In genomic region chr3:43995078-43995928, GRCh38 we compare ENCODE assay signal across 8 cellular contexts.
DNase-seq lines count a peak whose midpoint lies in the region; ATAC-seq and TF ChIP-seq lines count a peak whose summit lies in the region.

No MANE protein-coding gene starts in this region.

- H3K36me3 ChIP-seq in KMS-11 (ENCODE audit: insufficient read depth) (no peaks in the 10 kb centered on the region), iPS DF 6.9 (ENCODE audit: control insufficient read depth, insufficient read depth, low read length) (no peaks in the 10 kb centered on the region)

- WGBS in iPS DF 6.9 (ENCODE audit: insufficient coverage, insufficient read length) = no CpG with 5 or more reads among the region's 90 CpGs

- TF ChIP-seq CTCF in KMS-11 (conservative IDR thresholded peaks at IDR 0.05; ENCODE audit: low read depth, low read length) = no peak

- peak overlapping the region; percentile 92 for H3K4me2 ChIP-seq in KMS-11

- peak overlapping the region; percentile 75 for H2AFZ ChIP-seq in KMS-11 (ENCODE audit: low read depth)

- peak overlapping the region; percentile 84 for H3K27ac Mint-ChIP-seq in stimulated activated naive B cell treated with anti-CD40 and anti-IgM and Interleukin-4, amounts not matched to agents 10 μg/mL and 1 μg/mL and 100 μg/mL, for 72 hours

- peaks cover 34% of the 10 kb centered on the region for H3K4me1 Mint-ChIP-seq in activated T-cell treated with anti-CD3 and anti-CD28 coated beads, Interleukin-2, amount 50 U/mL, for 4 hours (ENCODE audit: low read depth)
- peaks cover 40 to 51% of the 10 kb centered on the region in 2 donors for H3K4me1 Mint-ChIP-seq in stimulated activated naive B cell treated with anti-CD40 and anti-IgM and Interleukin-4, amounts not matched to agents 10 μg/mL and 1 μg/mL and 100 μg/mL, for 72 hours

- H3K27me3 Mint-ChIP-seq in activated T-cell treated with anti-CD3 and anti-CD28 coated beads, Interleukin-2, amount 50 U/mL, for 4 hours (ENCODE audit: low read depth) = peaks cover 81% of the 10 kb centered on the region
- H3K27me3 Mint-ChIP-seq in stimulated activated naive B cell treated with anti-CD40 and anti-IgM and Interleukin-4, amounts not matched to agents 10 μg/mL and 1 μg/mL and 100 μg/mL, for 72 hours = peaks cover 72 to 94% of the 10 kb centered on the region in 2 donors

- H3K4me1 ChIP-seq in KMS-11 (ENCODE audit: low read depth, poor library complexity, severe bottlenecking) (peaks cover 9% of the 10 kb centered on the region), iPS DF 6.9 (ENCODE audit: control insufficient read depth, insufficient read depth, low read length) (peaks cover 9% of the 10 kb centered on the region)

- peak overlapping the region; percentile 21 for H3K4me3 ChIP-seq in KMS-11 (IDR thresholded peaks at IDR 0.05; ENCODE audit: insufficient read depth, low read depth, low read length)
- H3K4me3 ChIP-seq in iPS DF 6.9 (ENCODE audit: low read length) = peak overlapping the region; percentile 43; the same call in 1 of the 2 replicates

- H3K9ac ChIP-seq in KMS-11 = peak overlapping the region; percentile 88

- ATAC-seq in activated T-cell treated with anti-CD3 and anti-CD28 coated beads, Interleukin-2, amount 50 U/mL, for 4 hours = peak; percentile 47 to 50
- ATAC-seq in stimulated activated naive B cell treated with anti-CD40 and anti-IgM and Interleukin-4, amounts not matched to agents 10 μg/mL and 1 μg/mL and 100 μg/mL, for 72 hours (replicated peaks) = peak; percentile 31 to 45
- no peak for ATAC-seq in GM18861 (IDR thresholded peaks at IDR 0.05; ENCODE audit: unreplicated experiment)

- no peaks in the 10 kb centered on the region for H3K9me3 ChIP-seq in iPS DF 6.9 (ENCODE audit: control insufficient read depth, insufficient read depth, low read length)

- H3K36me3 Mint-ChIP-seq in activated T-cell treated with anti-CD3 and anti-CD28 coated beads, Interleukin-2, amount 50 U/mL, for 4 hours (ENCODE audit: insufficient read depth) = no peaks in the 10 kb centered on the region
- H3K36me3 Mint-ChIP-seq in stimulated activated naive B cell treated with anti-CD40 and anti-IgM and Interleukin-4, amounts not matched to agents 10 μg/mL and 1 μg/mL and 100 μg/mL, for 72 hours = peaks cover 0 to 4% of the 10 kb centered on the region in 2 donors

- no peaks in the 10 kb centered on the region for H4K20me1 ChIP-seq in KMS-11 (ENCODE audit: insufficient read depth)

- H3K27ac ChIP-seq in KMS-11 (peak overlapping the region; percentile 88), iPS DF 6.9 (ENCODE audit: low read length) (no peak overlapping the region)

- DNase-seq in NCI-H345 (lab: John Stamatoyannopoulos, UW) (peak; percentile 79), NCI-H345 treated with DMSO at 0.1 percent for 48 hours (lab: John Stamatoyannopoulos, UW; ENCODE audit: unreplicated experiment) (no peak), iPS DF 6.9 (ENCODE audit: low read depth, low spot score) (no peak), NK-92 (lab: John Stamatoyannopoulos, UW; ENCODE audit: unreplicated experiment) (no peak)
- no peak for DNase-seq in activated T-cell treated with anti-CD3 and anti-CD28 coated beads, Interleukin-2, amount 50 U/mL, for 4 hours
- no peak for DNase-seq in stimulated activated naive B cell treated with anti-CD40 and anti-IgM and Interleukin-4, amounts not matched to agents 10 μg/mL and 1 μg/mL and 100 μg/mL, for 72 hours

- H3K27me3 ChIP-seq in KMS-11 (ENCODE audit: insufficient read depth, low read depth) (no peaks in the 10 kb centered on the region), iPS DF 6.9 (ENCODE audit: control insufficient read depth, insufficient read depth, low read length) (peaks cover 45% of the 10 kb centered on the region)

- H3K9me3 Mint-ChIP-seq in activated T-cell treated with anti-CD3 and anti-CD28 coated beads, Interleukin-2, amount 50 U/mL, for 4 hours = no peaks in the 10 kb centered on the region
- H3K9me3 Mint-ChIP-seq in stimulated activated naive B cell treated with anti-CD40 and anti-IgM and Interleukin-4, amounts not matched to agents 10 μg/mL and 1 μg/mL and 100 μg/mL, for 72 hours = peaks cover 6 to 8% of the 10 kb centered on the region in 2 donors

- H3K4me3 Mint-ChIP-seq in activated T-cell treated with anti-CD3 and anti-CD28 coated beads, Interleukin-2, amount 50 U/mL, for 4 hours = peak overlapping the region; percentile 71
- peak overlapping the region; percentile 86 to 87 for H3K4me3 Mint-ChIP-seq in stimulated activated naive B cell treated with anti-CD40 and anti-IgM and Interleukin-4, amounts not matched to agents 10 μg/mL and 1 μg/mL and 100 μg/mL, for 72 hours

- peaks cover 10% of the 10 kb centered on the region; the same call in 1 of the 2 replicates for H3K79me2 ChIP-seq in KMS-11 (ENCODE audit: insufficient read depth, low read depth)
